In genomic region chr20:25984933-25985332, GRCh38 we compare ENCODE assay signal across 8 cellular contexts.
A peak's percentile ranks its signal among the peaks of the same experiment; 100 is the strongest.
DNase-seq lines count a peak whose midpoint lies in the region; ATAC-seq and TF ChIP-seq lines count a peak whose summit lies in the region.

No MANE protein-coding gene starts in this region.

- peak; percentile 27 for DNase-seq in GM20000 (ENCODE audit: low spot score)
- DNase-seq in activated CD8-positive, alpha-beta memory T cell treated with anti-CD3 and anti-CD28 coated beads, Interleukin-2, amount 50 U/mL, for 48 hours, result peak; percentile 71
- peak; percentile 19 to 74 for DNase-seq in cardiac muscle cell (ENCODE audit: low read depth in 1 of 2, low spot score in 1 of 2)
- DNase-seq in stimulated activated CD4-positive, alpha-beta T cell treated with anti-CD3 and anti-CD28 coated beads, TNF-alpha, amount 100 ng/mL, for 1 hour (ENCODE audit: low read depth in 3 of 3, low spot score in 1 of 3), result peak in 2 of 3 donors; percentile 10 to 23
- DNase-seq in inferior parietal cortex (ENCODE audit: extremely low spot score), result no peak
- DNase-seq in NCI-H1105 treated with DMSO at 0.1 percent for 48 hours (lab: John Stamatoyannopoulos, UW), result no peak

- no peak overlapping the region for H3K4me3 ChIP-seq in cardiac muscle cell

- H3K27ac ChIP-seq in cardiac muscle cell, result no peak overlapping the region

- ATAC-seq in HG02938 (IDR thresholded peaks at IDR 0.05; ENCODE audit: unreplicated experiment) (no peak), HG02678 (IDR thresholded peaks at IDR 0.05; ENCODE audit: unreplicated experiment) (no peak)

- no peak for TF ChIP-seq CTCF in GM20000 (IDR thresholded peaks at IDR 0.05; ENCODE audit: extremely low read depth, missing control alignments)
- no peak for TF ChIP-seq CTCF in cardiac muscle cell (IDR thresholded peaks at IDR 0.05; ENCODE audit: low read depth, low read length)

- no peaks in the 10 kb centered on the region for H3K27me3 ChIP-seq in cardiac muscle cell

- H3K36me3 ChIP-seq in cardiac muscle cell, result no peaks in the 10 kb centered on the region

- H3K9me3 ChIP-seq in cardiac muscle cell (ENCODE audit: low read depth), result no peaks in the 10 kb centered on the region

- no peaks in the 10 kb centered on the region for H3K4me1 ChIP-seq in cardiac muscle cell (ENCODE audit: low read depth)

Comparison
In these comparisons a context has a peak if more than half of its experiments do, and no peak if none do; other contexts are left out.
1. DNase-seq: peak in GM20000 (single experiment), activated CD8-positive, alpha-beta memory T cell treated with anti-CD3 and anti-CD28 coated beads, Interleukin-2, amount 50 U/mL, for 48 hours (single experiment), cardiac muscle cell (2 of 2) and stimulated activated CD4-positive, alpha-beta T cell treated with anti-CD3 and anti-CD28 coated beads, TNF-alpha, amount 100 ng/mL, for 1 hour (2 of 3); none in inferior parietal cortex (single experiment) and NCI-H1105 treated with DMSO at 0.1 percent for 48 hours (single experiment).